28 cellular contexts compared by ENCODE assay signal in genomic region chr18:61167902-61168301, GRCh38.
"Had no signal": no experiment of that assay in that cellular context is flagged by ENCODE, and none has a peak within 500 bp of the region (broad histone marks: within the 10 kb centered on the region; RNA-seq: fewer than 3 reads in every experiment).

No MANE protein-coding gene starts in this region.

- H3K9me3 Mint-ChIP-seq: stimulated activated naive B cell treated with anti-CD40 and anti-IgM and Interleukin-4, amounts not matched to agents 10 μg/mL and 1 μg/mL and 100 μg/mL, for 72 hours; stimulated activated naive CD8-positive, alpha-beta T cell treated with anti-CD3 and anti-CD28 coated beads, Interleukin-15, amount 100 ng/mL, for 72 hours; stimulated activated naive CD8-positive, alpha-beta T cell treated with anti-CD3 and anti-CD28 coated beads, Interleukin-15, Interleukin-2, amounts not matched to agents 100 ng/mL and 50 ng/mL, for 24 hours; type B pancreatic cell had no signal

- H3K4me3 Mint-ChIP-seq: stimulated activated effector memory CD8-positive, alpha-beta T cell treated with anti-CD3 and anti-CD28 coated beads, Interleukin-12 subunit alpha, Interleukin-12 subunit beta, amount 100 ng/mL, for 72 hours; stimulated activated memory B cell treated with anti-CD40 and anti-IgM and Interleukin-4, amounts not matched to agents 10 μg/mL and 1 μg/mL and 100 μg/mL, for 72 hours; stimulated activated naive B cell treated with anti-CD40 and anti-IgM and Interleukin-4, amounts not matched to agents 10 μg/mL and 1 μg/mL and 100 μg/mL, for 72 hours; stimulated activated naive CD8-positive, alpha-beta T cell treated with anti-CD3 and anti-CD28 coated beads, Interleukin-15, amount 100 ng/mL, for 72 hours; stimulated activated naive CD8-positive, alpha-beta T cell treated with anti-CD3 and anti-CD28 coated beads, Interleukin-15, Interleukin-2, amounts not matched to agents 100 ng/mL and 50 ng/mL, for 24 hours; type B pancreatic cell had no signal

- H3K4me1 ChIP-seq: stomach, suprapubic skin, testis, thyroid gland, tibial artery, tibial nerve, transverse colon, upper lobe of left lung, upper lobe of right lung, uterus, vagina had no signal

- FAIRE-seq: urothelium cell line had no signal

- H3K36me3 Mint-ChIP-seq: stimulated activated effector memory CD8-positive, alpha-beta T cell treated with anti-CD3 and anti-CD28 coated beads, Interleukin-12 subunit alpha, Interleukin-12 subunit beta, amount 100 ng/mL, for 72 hours; stimulated activated memory B cell treated with anti-CD40 and anti-IgM and Interleukin-4, amounts not matched to agents 10 μg/mL and 1 μg/mL and 100 μg/mL, for 72 hours; stimulated activated naive B cell treated with anti-CD40 and anti-IgM and Interleukin-4, amounts not matched to agents 10 μg/mL and 1 μg/mL and 100 μg/mL, for 72 hours; type B pancreatic cell had no signal

- H3K4me1 Mint-ChIP-seq: stimulated activated effector memory CD8-positive, alpha-beta T cell treated with anti-CD3 and anti-CD28 coated beads, Interleukin-12 subunit alpha, Interleukin-12 subunit beta, amount 100 ng/mL, for 72 hours; stimulated activated memory B cell treated with anti-CD40 and anti-IgM and Interleukin-4, amounts not matched to agents 10 μg/mL and 1 μg/mL and 100 μg/mL, for 72 hours; stimulated activated naive B cell treated with anti-CD40 and anti-IgM and Interleukin-4, amounts not matched to agents 10 μg/mL and 1 μg/mL and 100 μg/mL, for 72 hours; stimulated activated naive CD8-positive, alpha-beta T cell treated with anti-CD3 and anti-CD28 coated beads, Interleukin-15, amount 100 ng/mL, for 72 hours had no signal

- H3K27ac ChIP-seq: stomach, suprapubic skin, testis, thoracic aorta, thyroid gland, tibial artery, tibial nerve, transverse colon, upper lobe of left lung, upper lobe of right lung, uterus, vagina had no signal

- H3K36me3 ChIP-seq: stomach, suprapubic skin, thoracic aorta, thyroid gland, tibial artery, tibial nerve, transverse colon, upper lobe of left lung, upper lobe of right lung, uterus, vagina had no signal

- H3K27ac Mint-ChIP-seq: stimulated activated effector memory CD8-positive, alpha-beta T cell treated with anti-CD3 and anti-CD28 coated beads, Interleukin-12 subunit alpha, Interleukin-12 subunit beta, amount 100 ng/mL, for 72 hours; stimulated activated memory B cell treated with anti-CD40 and anti-IgM and Interleukin-4, amounts not matched to agents 10 μg/mL and 1 μg/mL and 100 μg/mL, for 72 hours; stimulated activated naive B cell treated with anti-CD40 and anti-IgM and Interleukin-4, amounts not matched to agents 10 μg/mL and 1 μg/mL and 100 μg/mL, for 72 hours; stimulated activated naive CD8-positive, alpha-beta T cell treated with anti-CD3 and anti-CD28 coated beads, Interleukin-15, amount 100 ng/mL, for 72 hours; stimulated activated naive CD8-positive, alpha-beta T cell treated with anti-CD3 and anti-CD28 coated beads, Interleukin-15, Interleukin-2, amounts not matched to agents 100 ng/mL and 50 ng/mL, for 24 hours; type B pancreatic cell had no signal

- ATAC-seq: stimulated activated effector memory CD8-positive, alpha-beta T cell treated with anti-CD3 and anti-CD28 coated beads, Interleukin-12 subunit alpha, Interleukin-12 subunit beta, amount 100 ng/mL, for 72 hours; stimulated activated memory B cell treated with anti-CD40 and anti-IgM and Interleukin-4, amounts not matched to agents 10 μg/mL and 1 μg/mL and 100 μg/mL, for 72 hours; stimulated activated naive B cell treated with anti-CD40 and anti-IgM and Interleukin-4, amounts not matched to agents 10 μg/mL and 1 μg/mL and 100 μg/mL, for 72 hours; stimulated activated naive CD8-positive, alpha-beta T cell treated with anti-CD3 and anti-CD28 coated beads, Interleukin-15, amount 100 ng/mL, for 72 hours; stimulated activated naive CD8-positive, alpha-beta T cell treated with anti-CD3 and anti-CD28 coated beads, Interleukin-15, Interleukin-2, amounts not matched to agents 100 U/mL and 50 U/mL, for 24 hours; upper lobe of right lung had no signal

- H3K4me3 ChIP-seq: stomach, suprapubic skin, testis, thoracic aorta, thyroid gland, tibial artery, tibial nerve, transverse colon, upper lobe of left lung, upper lobe of right lung, uterus, vagina had no signal

- H3K9me3 ChIP-seq: stomach, suprapubic skin, testis, thoracic aorta, thyroid gland, tibial artery, tibial nerve, transverse colon, upper lobe of left lung, upper lobe of right lung, uterus, vagina had no signal

- H3K27me3 Mint-ChIP-seq: stimulated activated memory B cell treated with anti-CD40 and anti-IgM and Interleukin-4, amounts not matched to agents 10 μg/mL and 1 μg/mL and 100 μg/mL, for 72 hours; stimulated activated naive B cell treated with anti-CD40 and anti-IgM and Interleukin-4, amounts not matched to agents 10 μg/mL and 1 μg/mL and 100 μg/mL, for 72 hours; stimulated activated naive CD8-positive, alpha-beta T cell treated with anti-CD3 and anti-CD28 coated beads, Interleukin-15, amount 100 ng/mL, for 72 hours; stimulated activated naive CD8-positive, alpha-beta T cell treated with anti-CD3 and anti-CD28 coated beads, Interleukin-15, Interleukin-2, amounts not matched to agents 100 ng/mL and 50 ng/mL, for 24 hours; type B pancreatic cell had no signal

- DNase-seq: stimulated activated CD4-positive, alpha-beta T cell treated with anti-CD3 and anti-CD28 coated beads, Interleukin-2, amount 100 ng/mL, for 48 hours; stimulated activated CD4-positive, alpha-beta T cell treated with anti-CD3 and anti-CD28 coated beads, Interleukin-4, amount 100 ng/mL, for 1 hour; stimulated activated CD4-positive, alpha-beta T cell treated with anti-CD3 and anti-CD28 coated beads, Interleukin-4, amount 100 ng/mL, for 4 hours; stimulated activated CD8-positive, alpha-beta memory T cell treated with anti-CD3 and anti-CD28 coated beads, Interleukin-4, amount 100 ng/mL, for 48 hours; stimulated activated naive B cell treated with anti-CD40 and anti-IgM and Interleukin-4, amounts not matched to agents 10 μg/mL and 1 μg/mL and 100 μg/mL, for 72 hours; stimulated activated naive CD4-positive, alpha-beta T cell; stimulated activated naive CD4-positive, alpha-beta T cell treated with Interleukin-2 at 50 U/mL for 16 hours; stimulated activated naive CD8-positive, alpha-beta T cell treated with anti-CD3 and anti-CD28 coated beads, Interleukin-15, amount 100 ng/mL, for 72 hours; stimulated activated naive CD8-positive, alpha-beta T cell treated with anti-CD3 and anti-CD28 coated beads, Interleukin-15, Interleukin-2, amounts not matched to agents 100 U/mL and 50 U/mL, for 24 hours; stomach; substantia nigra; testis; thyroid gland; tibial artery; transverse colon; trophoblast cell; upper lobe of left lung; upper lobe of right lung; uterus had no signal

- H3K27me3 ChIP-seq: stomach, suprapubic skin, testis, thyroid gland, tibial artery, tibial nerve, transverse colon, upper lobe of left lung, upper lobe of right lung, uterus, vagina had no signal
